1 cellular context compared by ENCODE assay signal in genomic region chr19:3525052-3525451, GRCh38.
TF ChIP-seq lines count a peak whose summit lies in the region.

No MANE protein-coding gene starts in this region.

TF ChIP-seq in HepG2, 621 proteins besides CTCF, POLR2A, EP300 and RAD21:
- TF ChIP-seq ZNF749 (CRISPR knock-in tag; IDR thresholded peaks at IDR 0.05; ENCODE audit: borderline replicate concordance) (no peak), IRX3 (CRISPR knock-in tag; IDR thresholded peaks at IDR 0.05; ENCODE audit: borderline replicate concordance, low read depth) (no peak), PHF8 (CRISPR knock-in tag; IDR thresholded peaks at IDR 0.05) (no peak), ELK4 (CRISPR knock-in tag; IDR thresholded peaks at IDR 0.05; ENCODE audit: borderline replicate concordance) (no peak), ZNF33A (CRISPR knock-in tag; IDR thresholded peaks at IDR 0.05; ENCODE audit: borderline replicate concordance) (no peak), AGO1 (IDR thresholded peaks at IDR 0.05; ENCODE audit: low read depth, low read length, poor library complexity, severe bottlenecking) (no peak), NCOA2 (CRISPR knock-in tag; IDR thresholded peaks at IDR 0.05) (no peak), CREM (IDR thresholded peaks at IDR 0.05) (no peak), CREM (CRISPR knock-in tag; IDR thresholded peaks at IDR 0.05) (no peak), FOXO4 (CRISPR knock-in tag; conservative IDR thresholded peaks at IDR 0.05) (no peak), TEAD2 (CRISPR knock-in tag; IDR thresholded peaks at IDR 0.05) (no peak), ZNF160 (CRISPR knock-in tag; IDR thresholded peaks at IDR 0.05) (no peak), ARNTL (CRISPR knock-in tag; IDR thresholded peaks at IDR 0.05) (no peak), ZNF280B (CRISPR knock-in tag; IDR thresholded peaks at IDR 0.05; ENCODE audit: borderline replicate concordance) (no peak), NFKB2 (CRISPR knock-in tag; IDR thresholded peaks at IDR 0.05; ENCODE audit: borderline replicate concordance) (no peak), DMTF1 (CRISPR knock-in tag; IDR thresholded peaks at IDR 0.05) (no peak), NKX3-1 (CRISPR knock-in tag; IDR thresholded peaks at IDR 0.05) (no peak), ZNF691 (CRISPR knock-in tag; IDR thresholded peaks at IDR 0.05; ENCODE audit: borderline replicate concordance, low read depth) (no peak), KMT2A (CRISPR knock-in tag; IDR thresholded peaks at IDR 0.05) (no peak), CEBPB (IDR thresholded peaks at IDR 0.05; ENCODE audit: borderline replicate concordance, low read depth, low read length) (no peak)
